Comparison of ENCODE assay signal across 8 cellular contexts in genomic region chr1:182029379-182030331, GRCh38. TPM values are rescaled to one million over a fixed set of nuclear protein-coding genes. Genes with fewer than 3 reads are reported as not detected.
DNase-seq lines count a peak whose midpoint lies in the region; ATAC-seq and TF ChIP-seq lines count a peak whose summit lies in the region.

No MANE protein-coding gene starts in this region.

- H3K27ac ChIP-seq in cingulate gyrus (ENCODE audit: low read depth, low read length): peak overlapping the region; percentile 67

- DNase-seq in Ammon's horn (ENCODE audit: low spot score) (peak; percentile 97), NCI-H460 (ENCODE audit: extremely low read depth, low read depth) (peak; percentile 96), kidney tubule cell (ENCODE audit: low spot score) (peak; percentile 97)
- DNase-seq in activated CD4-positive, alpha-beta T cell treated with anti-CD3 and anti-CD28 coated beads for 24 hours (ENCODE audit: low read depth in 2 of 2): peak; percentile 95 to 96
- DNase-seq in stimulated activated CD4-positive, alpha-beta T cell treated with anti-CD3 and anti-CD28 coated beads, Interleukin-1b, Interleukin-23, amount 100 ng/mL, for 1 hour (ENCODE audit: low read depth in 2 of 2): peak; percentile 96 to 99

- ATAC-seq in HG03432 (IDR thresholded peaks at IDR 0.05; ENCODE audit: unreplicated experiment): peak; percentile 94

- peak; percentile 91 for TF ChIP-seq POLR2A in GM19099 (IDR thresholded peaks at IDR 0.05; ENCODE audit: extremely low read depth, insufficient read length, low read depth)

RNA-seq across cellular contexts. Expression of gene ZNF648, which starts 31.9 kb away (rescaled TPM):
- total RNA-seq in NCI-H460 (2014; rRNA removed; shearing (Covaris generic)): not detected in 2 replicates
- polyA plus RNA-seq in NCI-H460 (2014; cell fraction: nucleus; rRNA removed): not detected in 2 replicates

Comparison
In these comparisons a context has a peak if more than half of its experiments do, and no peak if none do; other contexts are left out.
1. Peak in every context shown above with its lines: DNase-seq, ATAC-seq and H3K27ac ChIP-seq.